In genomic region chr1:118136511-118136937, GRCh38 we compare ENCODE assay signal across 9 cellular contexts. TPM values are rescaled to one million over a fixed set of nuclear protein-coding genes. Genes with fewer than 3 reads are reported as not detected.
A peak's percentile ranks its signal among the peaks of the same experiment; 100 is the strongest.
DNase-seq lines count a peak whose midpoint lies in the region; ATAC-seq lines count a peak whose summit lies in the region.
"Had no signal": no experiment of that assay in that cellular context is flagged by ENCODE, and none has a peak within 500 bp of the region (broad histone marks: within the 10 kb centered on the region; RNA-seq: fewer than 3 reads in every experiment).

No MANE protein-coding gene starts in this region.

- peak; percentile 93 for ATAC-seq in HG02943 (IDR thresholded peaks at IDR 0.05; ENCODE audit: low read depth, unreplicated experiment)

- DNase-seq in activated naive CD4-positive, alpha-beta T cell treated with Interleukin-2 at 50 U/mL for 16 hours: peak; percentile 5
- DNase-seq in activated naive CD4-positive, alpha-beta T cell (lab: John Stamatoyannopoulos, UW): no peak
- DNase-seq in activated CD8-positive, alpha-beta memory T cell treated with anti-CD3 and anti-CD28 coated beads, Interleukin-2, amount 50 U/mL, for 48 hours: peak; percentile 56
- peak; percentile 40 for DNase-seq in occipital lobe (lab: John Stamatoyannopoulos, UW)
- DNase-seq in activated effector memory CD4-positive, alpha-beta T cell treated with anti-CD3 and anti-CD28 coated beads, Interleukin-2, amount 50 U/mL, for 16 hours: no peak
- no peak for DNase-seq in Ammon's horn (ENCODE audit: low spot score)
- DNase-seq in D341Med (ENCODE audit: low spot score): no peak
- DNase-seq: naive B cell had no signal

RNA-seq across cellular contexts. Expression of gene SPAG17, which starts 48.5 kb away (rescaled TPM):
- 0.78 TPM for total RNA-seq in occipital lobe

Comparison
In these comparisons a context has a peak if more than half of its experiments do, and no peak if none do; other contexts are left out.
1. DNase-seq: peak in activated naive CD4-positive, alpha-beta T cell treated with Interleukin-2 at 50 U/mL for 16 hours (single experiment), activated CD8-positive, alpha-beta memory T cell treated with anti-CD3 and anti-CD28 coated beads, Interleukin-2, amount 50 U/mL, for 48 hours (single experiment) and occipital lobe (single experiment); none in activated naive CD4-positive, alpha-beta T cell (0 of 4), activated effector memory CD4-positive, alpha-beta T cell treated with anti-CD3 and anti-CD28 coated beads, Interleukin-2, amount 50 U/mL, for 16 hours (single experiment), Ammon's horn (single experiment) and D341Med (single experiment).